In genomic region chr10:91409069-91409868, GRCh38 we compare ENCODE assay signal across 2 cellular contexts.
A peak's percentile ranks its signal among the peaks of the same experiment; 100 is the strongest.
TF ChIP-seq lines count a peak whose summit lies in the region.

No MANE protein-coding gene starts in this region.

TF ChIP-seq in A549, 52 proteins besides CTCF, POLR2A, EP300 and RAD21 (continued from another document):
- no peak for TF ChIP-seq CBX2 (IDR thresholded peaks at IDR 0.05; ENCODE audit: borderline replicate concordance, low read depth)
- no peak for TF ChIP-seq ESRRA (IDR thresholded peaks at IDR 0.05; ENCODE audit: borderline replicate concordance, low read length)
- peak; percentile 10; the same call in 1 of the 2 replicates for TF ChIP-seq HOXB5 (CRISPR knock-in tag; IDR thresholded peaks at IDR 0.05)
- TF ChIP-seq RCOR1 (IDR thresholded peaks at IDR 0.05; ENCODE audit: low read depth, low read length), result no peak
- no peak for TF ChIP-seq POLR2AphosphoS2 (conservative IDR thresholded peaks at IDR 0.05; ENCODE audit: low read length)
- TF ChIP-seq E2F6 (IDR thresholded peaks at IDR 0.05; ENCODE audit: borderline replicate concordance, low read depth), result peak; percentile 21; the same call in 1 of the 2 replicates
- TF ChIP-seq MAX (IDR thresholded peaks at IDR 0.05), result peak; percentile 64
- peak in 1 of 2 experiments; percentile 22; a peak in 1 of 5 replicates for TF ChIP-seq JUN (IDR thresholded peaks at IDR 0.05)
- TF ChIP-seq TP53 (CRISPR knock-in tag; IDR thresholded peaks at IDR 0.05), result no peak
- no peak for TF ChIP-seq RNF2 (IDR thresholded peaks at IDR 0.05; ENCODE audit: borderline replicate concordance, low read depth)
- no peak for TF ChIP-seq ZSCAN20 (CRISPR knock-in tag; IDR thresholded peaks at IDR 0.05)
- 0 out of 2 replicates have a peak, but pooled peaks have one; percentile 75 for TF ChIP-seq PHF8 (IDR thresholded peaks at IDR 0.05; ENCODE audit: borderline replicate concordance, low read depth)
- TF ChIP-seq RARB (CRISPR knock-in tag; IDR thresholded peaks at IDR 0.05), result no peak
- TF ChIP-seq ZNF302 (CRISPR knock-in tag; IDR thresholded peaks at IDR 0.05), result no peak
- peak; percentile 47; the same call in 2 of the 3 replicates for TF ChIP-seq BCL3 (IDR thresholded peaks at IDR 0.05)
- TF ChIP-seq SMC3 (IDR thresholded peaks at IDR 0.05), result peak; percentile 3; the same call in 1 of the 3 replicates

TF ChIP-seq in HepG2, 621 proteins besides CTCF, POLR2A, EP300 and RAD21 (continued from another document and continues in another):
- TF ChIP-seq, protein P1, sequence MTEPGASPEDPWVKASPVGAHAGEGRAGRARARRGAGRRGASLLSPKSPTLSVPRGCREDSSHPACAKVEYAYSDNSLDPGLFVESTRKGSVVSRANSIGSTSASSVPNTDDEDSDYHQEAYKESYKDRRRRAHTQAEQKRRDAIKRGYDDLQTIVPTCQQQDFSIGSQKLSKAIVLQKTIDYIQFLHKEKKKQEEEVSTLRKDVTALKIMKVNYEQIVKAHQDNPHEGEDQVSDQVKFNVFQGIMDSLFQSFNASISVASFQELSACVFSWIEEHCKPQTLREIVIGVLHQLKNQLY (CRISPR knock-in tag; IDR thresholded peaks at IDR 0.05), result 0 out of 2 replicates have a peak, but pooled peaks have one; percentile 31
- peak; percentile 82; the same call in 1 of the 2 replicates for TF ChIP-seq ZNF567 (CRISPR knock-in tag; IDR thresholded peaks at IDR 0.05; ENCODE audit: borderline replicate concordance)
- TF ChIP-seq RBM39 (IDR thresholded peaks at IDR 0.05; ENCODE audit: low read depth, low read length, poor library complexity, severe bottlenecking), result no peak
- TF ChIP-seq ZNF703 (CRISPR knock-in tag; IDR thresholded peaks at IDR 0.05; ENCODE audit: borderline replicate concordance), result no peak
- TF ChIP-seq HNRNPUL1 (IDR thresholded peaks at IDR 0.05; ENCODE audit: low read depth, low read length), result no peak
- TF ChIP-seq, protein P2, sequence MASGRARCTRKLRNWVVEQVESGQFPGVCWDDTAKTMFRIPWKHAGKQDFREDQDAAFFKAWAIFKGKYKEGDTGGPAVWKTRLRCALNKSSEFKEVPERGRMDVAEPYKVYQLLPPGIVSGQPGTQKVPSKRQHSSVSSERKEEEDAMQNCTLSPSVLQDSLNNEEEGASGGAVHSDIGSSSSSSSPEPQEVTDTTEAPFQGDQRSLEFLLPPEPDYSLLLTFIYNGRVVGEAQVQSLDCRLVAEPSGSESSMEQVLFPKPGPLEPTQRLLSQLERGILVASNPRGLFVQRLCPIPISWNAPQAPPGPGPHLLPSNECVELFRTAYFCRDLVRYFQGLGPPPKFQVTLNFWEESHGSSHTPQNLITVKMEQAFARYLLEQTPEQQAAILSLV (CRISPR knock-in tag; IDR thresholded peaks at IDR 0.05; ENCODE audit: borderline replicate concordance), result peak; percentile 77; the same call in 1 of the 2 replicates
- no peak for TF ChIP-seq HNF4G (IDR thresholded peaks at IDR 0.05; ENCODE audit: borderline replicate concordance, low read depth, low read length)
- no peak for TF ChIP-seq HNF4G (CRISPR knock-in tag; IDR thresholded peaks at IDR 0.05; ENCODE audit: borderline replicate concordance, low read depth)
- TF ChIP-seq ZBTB7B (CRISPR knock-in tag; IDR thresholded peaks at IDR 0.05), result no peak
- TF ChIP-seq ZNF354B (CRISPR knock-in tag; IDR thresholded peaks at IDR 0.05), result no peak
- TF ChIP-seq, protein P3, sequence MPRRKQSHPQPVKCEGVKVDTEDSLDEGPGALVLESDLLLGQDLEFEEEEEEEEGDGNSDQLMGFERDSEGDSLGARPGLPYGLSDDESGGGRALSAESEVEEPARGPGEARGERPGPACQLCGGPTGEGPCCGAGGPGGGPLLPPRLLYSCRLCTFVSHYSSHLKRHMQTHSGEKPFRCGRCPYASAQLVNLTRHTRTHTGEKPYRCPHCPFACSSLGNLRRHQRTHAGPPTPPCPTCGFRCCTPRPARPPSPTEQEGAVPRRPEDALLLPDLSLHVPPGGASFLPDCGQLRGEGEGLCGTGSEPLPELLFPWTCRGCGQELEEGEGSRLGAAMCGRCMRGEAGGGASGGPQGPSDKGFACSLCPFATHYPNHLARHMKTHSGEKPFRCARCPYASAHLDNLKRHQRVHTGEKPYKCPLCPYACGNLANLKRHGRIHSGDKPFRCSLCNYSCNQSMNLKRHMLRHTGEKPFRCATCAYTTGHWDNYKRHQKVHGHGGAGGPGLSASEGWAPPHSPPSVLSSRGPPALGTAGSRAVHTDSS (CRISPR knock-in tag; conservative IDR thresholded peaks at IDR 0.05), result 0 out of 2 replicates have a peak, but pooled peaks have one; percentile 61
- no peak for TF ChIP-seq SMC3 (IDR thresholded peaks at IDR 0.05; ENCODE audit: low read length)
- no peak for TF ChIP-seq RARA (CRISPR knock-in tag; IDR thresholded peaks at IDR 0.05)
- TF ChIP-seq HDAC2 (CRISPR knock-in tag; IDR thresholded peaks at IDR 0.05), result peak; percentile 39; the same call in 1 of the 2 replicates
- no peak for TF ChIP-seq ZNF30 (CRISPR knock-in tag; IDR thresholded peaks at IDR 0.05)
- no peak; the same call in 1 of the 2 replicates for TF ChIP-seq MAF1 (CRISPR knock-in tag; IDR thresholded peaks at IDR 0.05; ENCODE audit: borderline replicate concordance)
- TF ChIP-seq, protein P4, sequence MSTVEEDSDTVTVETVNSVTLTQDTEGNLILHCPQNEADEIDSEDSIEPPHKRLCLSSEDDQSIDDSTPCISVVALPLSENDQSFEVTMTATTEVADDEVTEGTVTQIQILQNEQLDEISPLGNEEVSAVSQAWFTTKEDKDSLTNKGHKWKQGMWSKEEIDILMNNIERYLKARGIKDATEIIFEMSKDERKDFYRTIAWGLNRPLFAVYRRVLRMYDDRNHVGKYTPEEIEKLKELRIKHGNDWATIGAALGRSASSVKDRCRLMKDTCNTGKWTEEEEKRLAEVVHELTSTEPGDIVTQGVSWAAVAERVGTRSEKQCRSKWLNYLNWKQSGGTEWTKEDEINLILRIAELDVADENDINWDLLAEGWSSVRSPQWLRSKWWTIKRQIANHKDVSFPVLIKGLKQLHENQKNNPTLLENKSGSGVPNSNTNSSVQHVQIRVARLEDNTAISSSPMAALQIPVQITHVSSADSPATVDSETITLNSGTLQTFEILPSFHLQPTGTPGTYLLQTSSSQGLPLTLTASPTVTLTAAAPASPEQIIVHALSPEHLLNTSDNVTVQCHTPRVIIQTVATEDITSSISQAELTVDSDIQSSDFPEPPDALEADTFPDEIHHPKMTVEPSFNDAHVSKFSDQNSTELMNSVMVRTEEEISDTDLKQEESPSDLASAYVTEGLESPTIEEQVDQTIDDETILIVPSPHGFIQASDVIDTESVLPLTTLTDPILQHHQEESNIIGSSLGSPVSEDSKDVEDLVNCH (CRISPR knock-in tag; IDR thresholded peaks at IDR 0.05), result no peak
- TF ChIP-seq, protein P5, sequence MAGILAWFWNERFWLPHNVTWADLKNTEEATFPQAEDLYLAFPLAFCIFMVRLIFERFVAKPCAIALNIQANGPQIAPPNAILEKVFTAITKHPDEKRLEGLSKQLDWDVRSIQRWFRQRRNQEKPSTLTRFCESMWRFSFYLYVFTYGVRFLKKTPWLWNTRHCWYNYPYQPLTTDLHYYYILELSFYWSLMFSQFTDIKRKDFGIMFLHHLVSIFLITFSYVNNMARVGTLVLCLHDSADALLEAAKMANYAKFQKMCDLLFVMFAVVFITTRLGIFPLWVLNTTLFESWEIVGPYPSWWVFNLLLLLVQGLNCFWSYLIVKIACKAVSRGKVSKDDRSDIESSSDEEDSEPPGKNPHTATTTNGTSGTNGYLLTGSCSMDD (CRISPR knock-in tag; IDR thresholded peaks at IDR 0.05), result no peak
- TF ChIP-seq ZNF263 (CRISPR knock-in tag; IDR thresholded peaks at IDR 0.05), result no peak
- no peak for TF ChIP-seq ELF1 (CRISPR knock-in tag; IDR thresholded peaks at IDR 0.05)
- TF ChIP-seq HOXA3 (CRISPR knock-in tag; IDR thresholded peaks at IDR 0.05), result no peak
- no peak for TF ChIP-seq KLF13 (CRISPR knock-in tag; IDR thresholded peaks at IDR 0.05)
- TF ChIP-seq ZNF460 (CRISPR knock-in tag; IDR thresholded peaks at IDR 0.05; ENCODE audit: borderline replicate concordance), result no peak
- peak; percentile 44; the same call in 1 of the 2 replicates for TF ChIP-seq KMT2A (CRISPR knock-in tag; IDR thresholded peaks at IDR 0.05)
- TF ChIP-seq CBFB (CRISPR knock-in tag; IDR thresholded peaks at IDR 0.05), result no peak
- 0 out of 2 replicates have a peak, but pooled peaks have one; percentile 6 for TF ChIP-seq FOXA3 (CRISPR knock-in tag; IDR thresholded peaks at IDR 0.05)
- TF ChIP-seq WIZ (CRISPR knock-in tag; IDR thresholded peaks at IDR 0.05), result 0 out of 2 replicates have a peak, but pooled peaks have one; percentile 52
- no peak for TF ChIP-seq GMEB2 (CRISPR knock-in tag; IDR thresholded peaks at IDR 0.05; ENCODE audit: low read depth)
- TF ChIP-seq ZNF644 (CRISPR knock-in tag; IDR thresholded peaks at IDR 0.05; ENCODE audit: low read depth), result 0 out of 2 replicates have a peak, but pooled peaks have one; percentile 20
- peak; percentile 85; the same call in 1 of the 2 replicates for TF ChIP-seq NFKB2 (CRISPR knock-in tag; IDR thresholded peaks at IDR 0.05; ENCODE audit: borderline replicate concordance)
- peak; percentile 27; the same call in 1 of the 2 replicates for TF ChIP-seq NFYB (CRISPR knock-in tag; IDR thresholded peaks at IDR 0.05)
- no peak for TF ChIP-seq TERF1 (CRISPR knock-in tag; IDR thresholded peaks at IDR 0.05)
- no peak for TF ChIP-seq ZNF83 (CRISPR knock-in tag; IDR thresholded peaks at IDR 0.05; ENCODE audit: borderline replicate concordance)
- TF ChIP-seq, protein P6, sequence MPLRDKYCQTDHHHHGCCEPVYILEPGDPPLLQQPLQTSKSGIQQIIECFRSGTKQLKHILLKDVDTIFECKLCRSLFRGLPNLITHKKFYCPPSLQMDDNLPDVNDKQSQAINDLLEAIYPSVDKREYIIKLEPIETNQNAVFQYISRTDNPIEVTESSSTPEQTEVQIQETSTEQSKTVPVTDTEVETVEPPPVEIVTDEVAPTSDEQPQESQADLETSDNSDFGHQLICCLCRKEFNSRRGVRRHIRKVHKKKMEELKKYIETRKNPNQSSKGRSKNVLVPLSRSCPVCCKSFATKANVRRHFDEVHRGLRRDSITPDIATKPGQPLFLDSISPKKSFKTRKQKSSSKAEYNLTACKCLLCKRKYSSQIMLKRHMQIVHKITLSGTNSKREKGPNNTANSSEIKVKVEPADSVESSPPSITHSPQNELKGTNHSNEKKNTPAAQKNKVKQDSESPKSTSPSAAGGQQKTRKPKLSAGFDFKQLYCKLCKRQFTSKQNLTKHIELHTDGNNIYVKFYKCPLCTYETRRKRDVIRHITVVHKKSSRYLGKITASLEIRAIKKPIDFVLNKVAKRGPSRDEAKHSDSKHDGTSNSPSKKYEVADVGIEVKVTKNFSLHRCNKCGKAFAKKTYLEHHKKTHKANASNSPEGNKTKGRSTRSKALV (CRISPR knock-in tag; IDR thresholded peaks at IDR 0.05), result peak; percentile 19; the same call in 1 of the 2 replicates
- TF ChIP-seq ZNF782 (CRISPR knock-in tag; IDR thresholded peaks at IDR 0.05; ENCODE audit: borderline replicate concordance), result 0 out of 2 replicates have a peak, but pooled peaks have one; percentile 40
- TF ChIP-seq ARHGAP35 (CRISPR knock-in tag; IDR thresholded peaks at IDR 0.05; ENCODE audit: borderline replicate concordance), result peak; percentile 74
- TF ChIP-seq SUZ12 (IDR thresholded peaks at IDR 0.05; ENCODE audit: low read depth, low read length), result no peak
- TF ChIP-seq YY1 (IDR thresholded peaks at IDR 0.05; ENCODE audit: insufficient read depth, insufficient replicate concordance, low read depth, low read length), result no peak
- no peak for TF ChIP-seq ESRRA (CRISPR knock-in tag; IDR thresholded peaks at IDR 0.05; ENCODE audit: low read depth)
- TF ChIP-seq YEATS2 (CRISPR knock-in tag; IDR thresholded peaks at IDR 0.05; ENCODE audit: borderline replicate concordance), result no peak
- TF ChIP-seq THYN1 (CRISPR knock-in tag; IDR thresholded peaks at IDR 0.05; ENCODE audit: borderline replicate concordance, low read depth), result no peak
- no peak for TF ChIP-seq TBL1XR1 (IDR thresholded peaks at IDR 0.05; ENCODE audit: borderline replicate concordance, low read length, partially characterized antibody)
- no peak for TF ChIP-seq SMAD9 (CRISPR knock-in tag; IDR thresholded peaks at IDR 0.05)
- no peak for TF ChIP-seq ZFP36 (IDR thresholded peaks at IDR 0.05; ENCODE audit: borderline replicate concordance, low read depth, low read length, partially characterized antibody)
- TF ChIP-seq HNRNPK (IDR thresholded peaks at IDR 0.05; ENCODE audit: low read depth, low read length, poor library complexity, severe bottlenecking), result peak; percentile 56
- no peak for TF ChIP-seq ZNF235 (CRISPR knock-in tag; IDR thresholded peaks at IDR 0.05; ENCODE audit: borderline replicate concordance)
- no peak for TF ChIP-seq ZNF430 (CRISPR knock-in tag; IDR thresholded peaks at IDR 0.05)
- TF ChIP-seq, protein P7, sequence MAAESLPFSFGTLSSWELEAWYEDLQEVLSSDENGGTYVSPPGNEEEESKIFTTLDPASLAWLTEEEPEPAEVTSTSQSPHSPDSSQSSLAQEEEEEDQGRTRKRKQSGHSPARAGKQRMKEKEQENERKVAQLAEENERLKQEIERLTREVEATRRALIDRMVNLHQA (CRISPR knock-in tag; IDR thresholded peaks at IDR 0.05), result no peak
- TF ChIP-seq KDM3A (CRISPR knock-in tag; IDR thresholded peaks at IDR 0.05; ENCODE audit: low read depth), result 0 out of 2 replicates have a peak, but pooled peaks have one; percentile 36
- TF ChIP-seq ATF7-NPFF (CRISPR knock-in tag; IDR thresholded peaks at IDR 0.05; ENCODE audit: low read depth), result peak; percentile 22
